Comparison of ENCODE assay signal across 12 cellular contexts in the genomic region with DNA sequence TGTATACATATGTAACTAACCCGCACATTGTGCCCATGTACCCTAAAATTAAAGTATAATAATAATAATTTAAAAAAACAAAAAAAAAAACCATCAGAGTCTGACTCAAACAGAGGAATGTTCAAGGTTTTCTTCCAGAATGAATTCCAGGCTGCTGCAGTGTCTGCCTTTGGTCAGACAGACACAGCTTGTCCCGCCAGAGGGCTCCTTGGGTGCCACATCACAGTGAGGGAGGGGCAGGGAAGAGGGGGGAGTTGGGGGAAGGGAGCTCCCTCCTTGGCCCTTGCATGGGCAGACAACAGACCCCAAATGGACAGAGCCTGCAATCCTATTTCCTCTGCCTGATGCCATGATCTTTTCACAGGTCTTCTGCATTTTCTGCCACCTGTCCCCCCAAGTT. TPM values are rescaled to one million over a fixed set of nuclear protein-coding genes. Genes with fewer than 3 reads are reported as not detected.
DNase-seq lines count a peak whose midpoint lies in the region; ATAC-seq and TF ChIP-seq lines count a peak whose summit lies in the region.
"Had no signal": no experiment of that assay in that cellular context is flagged by ENCODE, and none has a peak within 500 bp of the region (broad histone marks: within the 10 kb centered on the region; RNA-seq: fewer than 3 reads in every experiment).

No MANE protein-coding gene starts in this region.

- H3K9ac ChIP-seq in mesendoderm (ENCODE audit: low read length) = no peak overlapping the region

- no peak overlapping the region for H4K5ac ChIP-seq in mesendoderm (ENCODE audit: low read length)

- no peak for TF ChIP-seq CTCF in esophagus squamous epithelium (IDR thresholded peaks at IDR 0.05)
- TF ChIP-seq CTCF in uterus (IDR thresholded peaks at IDR 0.05) = no peak

- H3K9me3 ChIP-seq in esophagus squamous epithelium (no peaks in the 10 kb centered on the region), uterus (no peaks in the 10 kb centered on the region)

- DNase-seq in M059J (ENCODE audit: low read depth) = peak; percentile 54
- no peak for DNase-seq in esophagus squamous epithelium (lab: John Stamatoyannopoulos, UW)
- DNase-seq in mesendoderm = peak; percentile 51
- DNase-seq in uterus = peak in 1 of 2 donors; percentile 30
- DNase-seq: activated CD8-positive, alpha-beta memory T cell treated with anti-CD3 and anti-CD28 coated beads, Interleukin-2, amount 50 U/mL, for 4 hours; DMS53; MM.1S; NCI-H446 had no signal

- no peak overlapping the region for H4K8ac ChIP-seq in mesendoderm (ENCODE audit: low read depth, low read length)

- H3K27me3 ChIP-seq in esophagus squamous epithelium (no peaks in the 10 kb centered on the region), mesendoderm (ENCODE audit: insufficient read depth, low read length, poor library complexity) (no peaks in the 10 kb centered on the region), uterus (no peaks in the 10 kb centered on the region)

- H3K27ac ChIP-seq in esophagus squamous epithelium (peak overlapping the region in 3 of 4 donors; percentile 18 to 60 (median 50)), mesendoderm (ENCODE audit: low read depth, low read length) (no peak overlapping the region), uterus (peak overlapping the region; percentile 5 to 62)
- H3K27ac ChIP-seq: HL-60 had no signal

- peak overlapping the region; percentile 38 for H3K56ac ChIP-seq in mesendoderm (ENCODE audit: low read length)

- H3K4me3 ChIP-seq in esophagus squamous epithelium = no peak overlapping the region
- H3K4me3 ChIP-seq in mesendoderm (ENCODE audit: low read length) = no peak overlapping the region
- H3K4me3 ChIP-seq in uterus = no peak overlapping the region

- no peak overlapping the region for H3K4ac ChIP-seq in mesendoderm (ENCODE audit: low read depth, low read length)

- H2BK5ac ChIP-seq in mesendoderm (ENCODE audit: low read length) = no peak overlapping the region

- H3K79me1 ChIP-seq in mesendoderm (ENCODE audit: low read length) = peaks cover 33% of the 10 kb centered on the region

- no peak overlapping the region for H3K4me2 ChIP-seq in mesendoderm (ENCODE audit: low read length)

- H3K23ac ChIP-seq in mesendoderm (ENCODE audit: low read length) = no peak overlapping the region

- peaks cover 44% of the 10 kb centered on the region for H3K79me2 ChIP-seq in mesendoderm (ENCODE audit: control insufficient read depth, insufficient read depth, low read length)

- no peak overlapping the region for H2BK120ac ChIP-seq in mesendoderm (ENCODE audit: low read depth, low read length)

- WGBS in esophagus squamous epithelium, 2 donors = 68 to 83% methylated on average over 2 of the region's 2 CpGs
- no CpG with 5 or more reads among the region's 2 CpGs for WGBS in mesendoderm (ENCODE audit: extremely low coverage, insufficient coverage, low lambda C conversion rate)

- H3K4me1 ChIP-seq in esophagus squamous epithelium (peaks cover 8 to 64% (median 16%) of the 10 kb centered on the region in 3 donors), mesendoderm (ENCODE audit: control insufficient read depth, low read depth, low read length) (peaks cover 15% of the 10 kb centered on the region), uterus (peaks cover 0 to 5% of the 10 kb centered on the region in 2 donors)

- TF ChIP-seq POLR2A in esophagus squamous epithelium (IDR thresholded peaks at IDR 0.05) (no peak), uterus (IDR thresholded peaks at IDR 0.05) (no peak)

- H3K36me3 ChIP-seq in esophagus squamous epithelium (peaks cover 0 to 59% (median 0%) of the 10 kb centered on the region in 3 donors), mesendoderm (ENCODE audit: control insufficient read depth, insufficient read depth, low read length) (peaks cover 17% of the 10 kb centered on the region), uterus (no peaks in the 10 kb centered on the region)

- intact Hi-C loops in esophagus squamous epithelium (cut with DNase I) = no loop called here
- intact Hi-C loops in uterus (cut with DNase I; ENCODE audit: low total_unique reads) = no loop called here

- H2BK15ac ChIP-seq in mesendoderm (replicated peaks; ENCODE audit: low read depth) = no peak overlapping the region

- ATAC-seq in HG02840 (IDR thresholded peaks at IDR 0.05; ENCODE audit: low FRiP score, unreplicated experiment) (no peak), GM21717 (IDR thresholded peaks at IDR 0.05; ENCODE audit: unreplicated experiment) (no peak), GM21526 (IDR thresholded peaks at IDR 0.05; ENCODE audit: low FRiP score, unreplicated experiment) (no peak)

- no peak overlapping the region for H2AK5ac ChIP-seq in mesendoderm (ENCODE audit: low read length)

- no peak overlapping the region for H3K18ac ChIP-seq in mesendoderm (ENCODE audit: low read length)

RNA-seq across cellular contexts. Expression of a gene that starts 36.5 kb away (rescaled TPM):
- total RNA-seq in M059J (2014; rRNA removed; shearing (Covaris generic)) = 182 and 224 TPM in 2 replicates
- total RNA-seq in esophagus squamous epithelium (100 to 1,000 TPM in 1 of 4 donors, 10 to 100 TPM in 3; 68.4 to 114 (median 79.7) TPM), uterus (100 to 1,000 TPM in 2 of 4 donors, 10 to 100 TPM in 2; 28.7 to 106 (median 71.6) TPM)
- 201 TPM for polyA plus RNA-seq in mesendoderm (2013, experiment 1 of 2)
- polyA plus RNA-seq in mesendoderm (2013, experiment 2 of 2) = 194 TPM
